ENCODE assay signal across 20 cellular contexts in the genomic region with DNA sequence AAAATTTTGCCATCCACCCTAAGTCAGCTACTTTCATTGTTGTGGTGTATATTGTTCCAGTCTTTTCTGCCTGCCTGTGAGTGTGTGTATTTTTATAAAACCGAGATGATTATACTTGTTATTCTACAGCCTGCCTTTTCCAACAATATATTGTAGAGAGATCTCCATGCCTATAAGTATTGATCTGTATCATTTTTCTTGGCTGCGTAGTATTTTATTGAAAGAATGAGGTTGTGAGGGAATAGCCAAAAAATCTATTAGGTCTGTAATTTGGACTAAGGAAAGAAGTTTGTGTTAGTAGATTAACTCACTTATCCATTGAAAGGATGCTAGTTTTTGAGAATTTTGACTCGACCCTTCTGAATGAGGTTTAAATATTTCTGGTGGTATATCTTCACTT. TPM values are rescaled to one million over a fixed set of nuclear protein-coding genes. Genes with fewer than 3 reads are reported as not detected.
A peak's percentile ranks its signal among the peaks of the same experiment; 100 is the strongest.
DNase-seq lines count a peak whose midpoint lies in the region; ATAC-seq, FAIRE-seq and TF ChIP-seq lines count a peak whose summit lies in the region.
"Had no signal": no experiment of that assay in that cellular context is flagged by ENCODE, and none has a peak within 500 bp of the region (broad histone marks: within the 10 kb centered on the region; RNA-seq: fewer than 3 reads in every experiment).

No MANE protein-coding gene starts in this region.

- no peak overlapping the region for H3K9ac ChIP-seq in K562 (ENCODE audit: insufficient read depth in 1 of 2, low read depth in 2 of 2, low read length in 2 of 2)

- H3K27me3 Mint-ChIP-seq in activated naive CD4-positive, alpha-beta T cell treated with anti-CD3 and anti-CD28 coated beads, Interleukin-2, amount 50 U/mL, for 24 hours, result no peaks in the 10 kb centered on the region
- no peaks in the 10 kb centered on the region for H3K27me3 Mint-ChIP-seq in CD4-positive, alpha-beta T cell
- H3K27me3 Mint-ChIP-seq: B cell had no signal

- peak overlapping the region; percentile 27 for H3K4me3 Mint-ChIP-seq in activated naive CD4-positive, alpha-beta T cell treated with anti-CD3 and anti-CD28 coated beads, Interleukin-2, amount 50 U/mL, for 24 hours
- H3K4me3 Mint-ChIP-seq in CD4-positive, alpha-beta T cell, result no peak overlapping the region
- H3K4me3 Mint-ChIP-seq in stimulated activated effector memory CD8-positive, alpha-beta T cell treated with anti-CD3 and anti-CD28 coated beads, Interleukin-12 subunit alpha, Interleukin-12 subunit beta, amount 100 ng/mL, for 72 hours, result no peak overlapping the region
- H3K4me3 Mint-ChIP-seq: B cell; CD8-positive, alpha-beta T cell; HFFc6 had no signal

- H3K79me2 ChIP-seq in K562 (ENCODE audit: control insufficient read depth, insufficient read depth, low read length), result peaks cover 67% of the 10 kb centered on the region

- no peak for ATAC-seq in CD4-positive, alpha-beta T cell (ENCODE audit: poor library complexity)
- ATAC-seq in K562, result no peak
- ATAC-seq in stimulated activated effector memory CD8-positive, alpha-beta T cell treated with anti-CD3 and anti-CD28 coated beads, Interleukin-12 subunit alpha, Interleukin-12 subunit beta, amount 100 ng/mL, for 72 hours, result no peak
- ATAC-seq in HG03457 (IDR thresholded peaks at IDR 0.05; ENCODE audit: unreplicated experiment), result no peak
- ATAC-seq: CD8-positive, alpha-beta T cell had no signal

- H3K4me1 Mint-ChIP-seq in activated naive CD4-positive, alpha-beta T cell treated with anti-CD3 and anti-CD28 coated beads, Interleukin-2, amount 50 U/mL, for 24 hours, result peaks cover 73% of the 10 kb centered on the region
- peaks cover 73% of the 10 kb centered on the region for H3K4me1 Mint-ChIP-seq in CD4-positive, alpha-beta T cell (ENCODE audit: low read depth)
- H3K4me1 Mint-ChIP-seq in stimulated activated effector memory CD8-positive, alpha-beta T cell treated with anti-CD3 and anti-CD28 coated beads, Interleukin-12 subunit alpha, Interleukin-12 subunit beta, amount 100 ng/mL, for 72 hours, result peaks cover 21% of the 10 kb centered on the region

- no peaks in the 10 kb centered on the region for H3K9me1 ChIP-seq in K562 (ENCODE audit: control insufficient read depth, insufficient read depth, low read length)

- WGBS in K562 (ENCODE audit: insufficient coverage, low coverage, missing lambda C conversion rate), result 94% methylated on average over 3 of the region's 3 CpGs

- no peak for DNase-seq in activated naive CD4-positive, alpha-beta T cell treated with anti-CD3 and anti-CD28 coated beads, Interleukin-2, amount 50 U/mL, for 16 hours
- DNase-seq in CD4-positive, alpha-beta T cell, result no peak
- DNase-seq in K562 (ENCODE audit: extremely low read depth in 1 of 4, low spot score in 3 of 4), result no peak
- DNase-seq in stimulated activated effector memory CD8-positive, alpha-beta T cell treated with anti-CD3 and anti-CD28 coated beads, Interleukin-12 subunit alpha, Interleukin-12 subunit beta, amount 100 ng/mL, for 72 hours (ENCODE audit: low spot score in 2 of 2), result no peak
- DNase-seq in left ventricle myocardium inferior, result no peak
- DNase-seq: C1 segment of cervical spinal cord; CD8-positive, alpha-beta T cell; COR-L47; DMS153; DMS79 treated with DMSO at 0.1 percent for 48 hours; EL; GOT3; HFFc6 had no signal

- POLR2A ChIA-PET in CD4-positive, alpha-beta T cell (lab: Charles Lee), result no interaction called here
- POLR2A ChIA-PET in K562 (lab: Yijun Ruan, JAX), result interaction anchor here (1.0 kb wide), 1 partner anchor 10 kb away, joined by 3 read pairs; no protein-coding TSS in a partner anchor

- H3K27me3 ChIP-seq in CD4-positive, alpha-beta T cell (ENCODE audit: control insufficient read depth, insufficient read depth, low read length), result no peaks in the 10 kb centered on the region
- H3K27me3 ChIP-seq in K562 (ENCODE audit: control insufficient read depth in 2 of 2, insufficient read depth in 2 of 2, low read length in 2 of 2) (no peaks in the 10 kb centered on the region), left ventricle myocardium inferior (ENCODE audit: low read depth) (no peaks in the 10 kb centered on the region)

- no peak overlapping the region for H3K4me3 ChIP-seq in K562
- H3K4me3 ChIP-seq in left ventricle myocardium inferior, result no peak overlapping the region
- H3K4me3 ChIP-seq: HAP-1 had no signal

- no peak for TF ChIP-seq POLR2A in K562 (conservative IDR thresholded peaks at IDR 0.05)

- H3K4me2 ChIP-seq in K562 (ENCODE audit: insufficient read depth, low read length), result no peak overlapping the region

- no peaks in the 10 kb centered on the region for H3K9me3 Mint-ChIP-seq in activated naive CD4-positive, alpha-beta T cell treated with anti-CD3 and anti-CD28 coated beads, Interleukin-2, amount 50 U/mL, for 24 hours
- peaks cover 3% of the 10 kb centered on the region for H3K9me3 Mint-ChIP-seq in CD4-positive, alpha-beta T cell
- H3K9me3 Mint-ChIP-seq in stimulated activated effector memory CD8-positive, alpha-beta T cell treated with anti-CD3 and anti-CD28 coated beads, Interleukin-12 subunit alpha, Interleukin-12 subunit beta, amount 100 ng/mL, for 72 hours, result peaks cover 3% of the 10 kb centered on the region
- H3K9me3 Mint-ChIP-seq: HFFc6 had no signal

- in situ Hi-C loops in K562 (cut with MboI), result no loop called here

- peak overlapping the region; percentile 1 for H3K27ac Mint-ChIP-seq in activated naive CD4-positive, alpha-beta T cell treated with anti-CD3 and anti-CD28 coated beads, Interleukin-2, amount 50 U/mL, for 24 hours
- peak overlapping the region; percentile 24 for H3K27ac Mint-ChIP-seq in CD4-positive, alpha-beta T cell
- H3K27ac Mint-ChIP-seq in stimulated activated effector memory CD8-positive, alpha-beta T cell treated with anti-CD3 and anti-CD28 coated beads, Interleukin-12 subunit alpha, Interleukin-12 subunit beta, amount 100 ng/mL, for 72 hours, result peak overlapping the region; percentile 68
- H3K27ac Mint-ChIP-seq: B cell; CD8-positive, alpha-beta T cell; HFFc6 had no signal

- FAIRE-seq in K562 (lab: Jason Lieb, UNC), result no peak
- FAIRE-seq: D721Med, G401.6, GM12891 had no signal

- peaks cover 15% of the 10 kb centered on the region for H3K36me3 ChIP-seq in K562 (ENCODE audit: control insufficient read depth, insufficient read depth, low read length)
- H3K36me3 ChIP-seq in left ventricle myocardium inferior, result no peaks in the 10 kb centered on the region

- TF ChIP-seq CTCF in CD4-positive, alpha-beta T cell (IDR thresholded peaks at IDR 0.05), result no peak
- TF ChIP-seq CTCF in K562 (IDR thresholded peaks at IDR 0.05 in 2 of 3, conservative IDR thresholded peaks at IDR 0.05 in 1 of 3; ENCODE audit: insufficient read depth in 2 of 3, low read depth in 1 of 3, low read length in 3 of 3), result no peak
- no peak for TF ChIP-seq CTCF in left ventricle myocardium inferior (IDR thresholded peaks at IDR 0.05; ENCODE audit: borderline replicate concordance)

- no peaks in the 10 kb centered on the region for H4K20me1 ChIP-seq in K562 (replicated peaks; ENCODE audit: control insufficient read depth, insufficient read depth, low read length)

- H3K36me3 Mint-ChIP-seq in activated naive CD4-positive, alpha-beta T cell treated with anti-CD3 and anti-CD28 coated beads, Interleukin-2, amount 50 U/mL, for 24 hours, result peaks cover 28% of the 10 kb centered on the region
- peaks cover 67% of the 10 kb centered on the region for H3K36me3 Mint-ChIP-seq in CD4-positive, alpha-beta T cell (ENCODE audit: low read depth)
- H3K36me3 Mint-ChIP-seq in stimulated activated effector memory CD8-positive, alpha-beta T cell treated with anti-CD3 and anti-CD28 coated beads, Interleukin-12 subunit alpha, Interleukin-12 subunit beta, amount 100 ng/mL, for 72 hours, result peaks cover 59% of the 10 kb centered on the region

- no TSS peak for BruUV-seq in K562 (replicated peaks; lab: Mats Ljungman, UMichigan)

- CTCF ChIA-PET in CD4-positive, alpha-beta T cell (lab: Charles Lee), result interaction anchor here (1.1 kb wide), 1 partner anchor 10 kb away, joined by 3 read pairs; no protein-coding TSS in a partner anchor
- CTCF ChIA-PET in K562 (lab: Yijun Ruan, JAX; ENCODE audit: low intra/inter-chr PET ratio), result no interaction called here

- intact Hi-C loops in CD4-positive, alpha-beta T cell (cut with DNase I, micrococcal nuclease), result loop anchor here in 1 of 2 experiments (5.0 kb wide), 1 partner anchor 36 kb away; the partner anchor contains the start of gene PPM1B
- intact Hi-C loops in K562 (cut with micrococcal nuclease), result no loop called here
- intact Hi-C loops in left ventricle myocardium inferior (cut with micrococcal nuclease), result no loop called here

- H3K27ac ChIP-seq in CD4-positive, alpha-beta T cell (ENCODE audit: low read depth, low read length), result no peak overlapping the region
- H3K27ac ChIP-seq in K562 (ENCODE audit: extremely low read depth, low read depth, low read length) (no peak overlapping the region), left ventricle myocardium inferior (replicated peaks) (no peak overlapping the region)

- H3K9me3 ChIP-seq in CD4-positive, alpha-beta T cell (ENCODE audit: control insufficient read depth, low read length), result no peaks in the 10 kb centered on the region
- H3K9me3 ChIP-seq in K562 (replicated peaks; ENCODE audit: control insufficient read depth, insufficient read depth, low read depth, low read length), result no peaks in the 10 kb centered on the region
- H3K9me3 ChIP-seq in left ventricle myocardium inferior (replicated peaks), result no peaks in the 10 kb centered on the region
- H3K9me3 ChIP-seq: HAP-1 had no signal

- H3K4me1 ChIP-seq in K562 (replicated peaks in 1 of 2; ENCODE audit: control insufficient read depth in 2 of 2, insufficient read depth in 2 of 2, low read length in 2 of 2) (no peaks in the 10 kb centered on the region; a peak in 1 of 5 replicates), left ventricle myocardium inferior (peaks cover 23% of the 10 kb centered on the region)

- no peak overlapping the region for H2AFZ ChIP-seq in K562 (ENCODE audit: low read depth, low read length)

- TF ChIP-seq EP300 in K562 (IDR thresholded peaks at IDR 0.05; ENCODE audit: low read length), result no peak

- no peak for TF ChIP-seq RAD21 in K562 (CRISPR knock-in tag; conservative IDR thresholded peaks at IDR 0.05 in 1 of 2, IDR thresholded peaks at IDR 0.05 in 1 of 2)

RNA-seq across cellular contexts. Expression of gene PPM1B, which starts 34.9 kb away (rescaled TPM):
- 10 to 100 TPM; 87.3 to 89.6 TPM for total RNA-seq in CD4-positive, alpha-beta T cell
- 34.0 and 96.0 TPM in 2 replicates for total RNA-seq in K562 (2011; cell fraction: chromatin; rRNA removed; ENCODE audit: low replicate concordance)
- total RNA-seq in K562 (2011; cell fraction: nucleolus; rRNA removed), result 13.5 and 20.7 TPM in 2 replicates
- 48.2 and 84.6 TPM in 2 replicates for total RNA-seq in K562 (2011; cell fraction: nucleoplasm; rRNA removed)
- total RNA-seq in K562 (2014; rRNA removed) (10.4 and 21.6 TPM in 2 replicates), K562 (2014; rRNA removed; fragmentation: Illumina TruSeq; extraction: Trizol) (33.3 and 36.4 TPM in 2 replicates), K562 (2015; rRNA removed; fragmentation: Illumina TruSeq; extraction: Trizol) (28.5 and 30.6 TPM in 2 replicates), K562 (2021) (28.6 and 29.2 TPM in 2 replicates), left ventricle myocardium inferior (56.2 TPM)
- polyA plus RNA-seq in K562 (2011; rRNA removed) (40.1 and 44.0 TPM in 2 replicates), K562 (2014; fragmentation: Illumina TruSeq; extraction: Trizol) (28.1 and 36.5 TPM in 2 replicates), K562 (2014; fragmentation: Nextera tagmentation; extraction: Ambion mirVana) (1 to 10 TPM; 8.9 to 9.8 TPM), K562 (2014; rRNA removed) (16.8 and 17.0 TPM in 2 replicates)
- polyA plus RNA-seq in K562 (2011; cell fraction: cytosol; rRNA removed), result 9.2 and 14.9 TPM in 2 replicates
- 13.6 and 23.6 TPM in 2 replicates for polyA plus RNA-seq in K562 (2011; cell fraction: nucleus; rRNA removed)
- polyA plus RNA-seq in K562 (2012), result 22.6 and 26.1 TPM in 2 replicates
- polyA minus RNA-seq in K562 (2011; rRNA and poly(A)+ RNA removed), result 89.2 and 101 TPM in 2 replicates
- polyA minus RNA-seq in K562 (2011; cell fraction: cytosol; rRNA and poly(A)+ RNA removed), result 27.7 and 29.9 TPM in 2 replicates
- 16.2 and 37.7 TPM in 2 replicates for polyA minus RNA-seq in K562 (2011; cell fraction: nucleus; rRNA and poly(A)+ RNA removed)

Comparison
In these comparisons a context has a peak if more than half of its experiments do, and no peak if none do; other contexts are left out.
1. H3K27ac Mint-ChIP-seq: peak in every context shown above with its lines; median percentile 68 in stimulated activated effector memory CD8-positive, alpha-beta T cell treated with anti-CD3 and anti-CD28 coated beads, Interleukin-12 subunit alpha, Interleukin-12 subunit beta, amount 100 ng/mL, for 72 hours; 24 in CD4-positive, alpha-beta T cell; 1 in activated naive CD4-positive, alpha-beta T cell treated with anti-CD3 and anti-CD28 coated beads, Interleukin-2, amount 50 U/mL, for 24 hours.